21 cellular contexts compared by ENCODE assay signal in the genomic region with DNA sequence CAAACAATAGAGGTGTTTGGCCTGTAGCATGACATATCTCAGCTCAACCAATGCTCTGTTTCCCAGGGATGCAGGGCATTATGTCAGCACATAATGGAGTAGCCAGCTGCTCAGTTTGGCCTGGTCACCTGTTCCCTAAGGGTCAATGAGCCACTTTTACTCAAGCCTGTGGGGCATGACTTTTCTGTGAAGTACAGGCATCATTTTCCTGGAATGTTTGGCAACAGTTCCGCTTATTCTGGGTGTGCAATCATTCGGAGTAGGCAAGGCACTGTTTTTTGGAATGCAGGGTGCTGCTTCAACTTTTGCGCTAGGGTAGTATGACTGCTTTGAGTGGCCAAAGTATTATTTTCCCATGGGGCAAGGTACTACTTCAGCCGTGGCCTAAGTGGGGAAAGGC.
A peak's percentile ranks its signal among the peaks of the same experiment; 100 is the strongest.
DNase-seq lines count a peak whose midpoint lies in the region; ATAC-seq and TF ChIP-seq lines count a peak whose summit lies in the region.
"Had no signal": no experiment of that assay in that cellular context is flagged by ENCODE, and none has a peak within 500 bp of the region (broad histone marks: within the 10 kb centered on the region; RNA-seq: fewer than 3 reads in every experiment).

No MANE protein-coding gene starts in this region.

- POLR2A ChIA-PET in MCF 10A (lab: Yijun Ruan, JAX) = no interaction called here
- POLR2A ChIA-PET in T-cell (lab: Charles Lee) = interaction anchor here in 1 of 2 donors (0.6 kb wide), 1 partner anchor 12 kb away, joined by 3 read pairs; no protein-coding TSS in a partner anchor

- TF ChIP-seq POLR2A in breast epithelium (IDR thresholded peaks at IDR 0.05) (no peak), upper lobe of left lung (IDR thresholded peaks at IDR 0.05) (no peak)

- peaks cover 7 to 28% of the 10 kb centered on the region in 2 donors for H3K9me3 ChIP-seq in breast epithelium
- H3K9me3 ChIP-seq in lung (ENCODE audit: control insufficient read depth in 2 of 2, insufficient read depth in 1 of 2, low read length in 1 of 2) = peaks cover 4 to 8% of the 10 kb centered on the region in 2 donors
- peaks cover 0 to 3% (median 0%) of the 10 kb centered on the region in 4 donors for H3K9me3 ChIP-seq in upper lobe of left lung
- H3K9me3 ChIP-seq: A549 had no signal

- H3K27me3 ChIP-seq in breast epithelium (no peaks in the 10 kb centered on the region), lung (ENCODE audit: control insufficient read depth, insufficient read depth) (no peaks in the 10 kb centered on the region), upper lobe of left lung (no peaks in the 10 kb centered on the region)

- no peak for TF ChIP-seq CTCF in MCF 10A (IDR thresholded peaks at IDR 0.05; ENCODE audit: unreplicated experiment)
- no peak for TF ChIP-seq CTCF in breast epithelium (IDR thresholded peaks at IDR 0.05)
- no peak for TF ChIP-seq CTCF in lung (IDR thresholded peaks at IDR 0.05; ENCODE audit: control extremely low read depth, extremely low read depth)
- TF ChIP-seq CTCF in upper lobe of left lung (IDR thresholded peaks at IDR 0.05) = no peak

- BruUV-seq in MCF 10A (replicated peaks; lab: Mats Ljungman, UMichigan) = no TSS peak

- 76 to 84% methylated on average over 4 of the region's 4 CpGs for WGBS in lung, 2 donors
- 60 to 91% methylated on average over 1 to 4 of the region's 4 CpGs for WGBS in upper lobe of left lung, 2 donors

- H3K27ac Mint-ChIP-seq in MCF 10A (ENCODE audit: low read depth, unreplicated experiment) (no peak overlapping the region), T-cell (no peak overlapping the region)
- H3K27ac Mint-ChIP-seq: CD4-positive, alpha-beta T cell; GM23338; HFFc6; IgD-negative memory B cell had no signal

- CTCF ChIA-PET in MCF 10A (lab: Yijun Ruan, JAX) (interaction anchor here (0.6 to 1.7 kb wide), 3 partner anchors 22 to 1424 kb away, joined by 3 to 4 read pairs (median 3); no protein-coding TSS in a partner anchor), T-cell (lab: Charles Lee) (no interaction called here)

- H3K36me3 ChIP-seq in breast epithelium (peaks cover 4% of the 10 kb centered on the region), lung (ENCODE audit: control insufficient read depth in 2 of 2, insufficient read depth in 2 of 2, low read length in 2 of 2) (no peaks in the 10 kb centered on the region), upper lobe of left lung (no peaks in the 10 kb centered on the region)

- no peaks in the 10 kb centered on the region for H3K36me3 Mint-ChIP-seq in MCF 10A (ENCODE audit: insufficient read depth, unreplicated experiment)
- H3K36me3 Mint-ChIP-seq in T-cell = no peaks in the 10 kb centered on the region
- H3K36me3 Mint-ChIP-seq: IgD-negative memory B cell had no signal

- peak; percentile 41 for ATAC-seq in lung (ENCODE audit: insufficient read depth, low FRiP score)
- peak; percentile 34 to 65 for ATAC-seq in upper lobe of left lung (ENCODE audit: low FRiP score in 2 of 2)
- ATAC-seq in T-cell (replicated peaks in 1 of 4) = no peak
- ATAC-seq: A549, HCT116, HepG2 had no signal

- peaks cover 22% of the 10 kb centered on the region for H3K9me3 Mint-ChIP-seq in MCF 10A (ENCODE audit: unreplicated experiment)
- H3K9me3 Mint-ChIP-seq in T-cell = peaks cover 11 to 22% (median 21%) of the 10 kb centered on the region in 3 donors

- no peak overlapping the region for H3K4me3 ChIP-seq in breast epithelium
- H3K4me3 ChIP-seq in lung = no peak overlapping the region
- H3K4me3 ChIP-seq in upper lobe of left lung = no peak overlapping the region
- H3K4me3 ChIP-seq: A549, GM23338 had no signal

- intact Hi-C loops in MCF 10A (cut with micrococcal nuclease) = no loop called here
- intact Hi-C loops in breast epithelium (cut with DNase I; ENCODE audit: low total_unique reads) = no loop called here

- H3K4me1 Mint-ChIP-seq in MCF 10A (ENCODE audit: insufficient read depth, unreplicated experiment) (peaks cover 6% of the 10 kb centered on the region), T-cell (no peaks in the 10 kb centered on the region)
- H3K4me1 Mint-ChIP-seq: IgD-negative memory B cell had no signal

- H3K4me1 ChIP-seq in breast epithelium = no peaks in the 10 kb centered on the region
- H3K4me1 ChIP-seq in lung (ENCODE audit: control insufficient read depth in 2 of 2, insufficient read depth in 2 of 2, low read length in 2 of 2) = peaks cover 0 to 2% of the 10 kb centered on the region in 2 donors
- peaks cover 0 to 3% (median 0%) of the 10 kb centered on the region in 4 donors for H3K4me1 ChIP-seq in upper lobe of left lung
- H3K4me1 ChIP-seq: A549 had no signal

- peak; percentile 29 for DNase-seq in MCF 10A (ENCODE audit: unreplicated experiment)
- DNase-seq in breast epithelium (ENCODE audit: low spot score in 2 of 2) = no peak
- no peak for DNase-seq in lung (ENCODE audit: low spot score)
- peak in 1 of 2 donors; percentile 23 for DNase-seq in upper lobe of left lung
- no peak for DNase-seq in COLO829 (ENCODE audit: low spot score)
- DNase-seq in activated gamma-delta T cell (lab: John Stamatoyannopoulos, UW) = no peak
- DNase-seq in T-cell = no peak
- DNase-seq: AML-193; CD4-positive, alpha-beta T cell; DMS153; DMS79; GDM1; H7; HFFc6 had no signal

- no peak overlapping the region for H3K27ac ChIP-seq in breast epithelium
- no peak overlapping the region for H3K27ac ChIP-seq in lung (ENCODE audit: low read depth in 1 of 2, low read length in 1 of 2)
- H3K27ac ChIP-seq in upper lobe of left lung = no peak overlapping the region
- H3K27ac ChIP-seq: 22Rv1, A549, C4-2B had no signal

- TF ChIP-seq EP300 in upper lobe of left lung (IDR thresholded peaks at IDR 0.05) = no peak

- no peaks in the 10 kb centered on the region for H3K27me3 Mint-ChIP-seq in MCF 10A (ENCODE audit: insufficient read depth, unreplicated experiment)
- H3K27me3 Mint-ChIP-seq in T-cell = no peaks in the 10 kb centered on the region
- H3K27me3 Mint-ChIP-seq: CD4-positive, alpha-beta T cell; IgD-negative memory B cell had no signal

- H3K4me3 Mint-ChIP-seq in MCF 10A (ENCODE audit: unreplicated experiment) (no peak overlapping the region), T-cell (no peak overlapping the region)
- H3K4me3 Mint-ChIP-seq: CD4-positive, alpha-beta T cell; GM23338; HFFc6; IgD-negative memory B cell had no signal

Comparison
In these comparisons a context has a peak if more than half of its experiments do, and no peak if none do; other contexts are left out.
1. ATAC-seq: peak in lung (single experiment) and upper lobe of left lung (2 of 2); none in T-cell (0 of 4).